11 cellular contexts compared by ENCODE assay signal in genomic region chr9:121340676-121341392, GRCh38. TPM values are rescaled to one million over a fixed set of nuclear protein-coding genes. Genes with fewer than 3 reads are reported as not detected.
DNase-seq lines count a peak whose midpoint lies in the region; ATAC-seq, FAIRE-seq and TF ChIP-seq lines count a peak whose summit lies in the region.
"Had no signal": no experiment of that assay in that cellular context is flagged by ENCODE, and none has a peak within 500 bp of the region (broad histone marks: within the 10 kb centered on the region; RNA-seq: fewer than 3 reads in every experiment).

No MANE protein-coding gene starts in this region.

- no peak overlapping the region for H2BK15ac ChIP-seq in mesendoderm (replicated peaks; ENCODE audit: low read depth)

- no peak overlapping the region for H3K4me2 ChIP-seq in mesendoderm (ENCODE audit: low read length)

- no CpG with 5 or more reads among the region's 6 CpGs for WGBS in mesendoderm (ENCODE audit: extremely low coverage, insufficient coverage, low lambda C conversion rate)

- H3K4ac ChIP-seq in mesendoderm (ENCODE audit: low read depth, low read length) = no peak overlapping the region

- no peaks in the 10 kb centered on the region for H3K27me3 ChIP-seq in mesendoderm (ENCODE audit: insufficient read depth, low read length, poor library complexity)

- no peak overlapping the region for H4K5ac ChIP-seq in mesendoderm (ENCODE audit: low read length)

- peak; percentile 93 for ATAC-seq in GM21390 (IDR thresholded peaks at IDR 0.05; ENCODE audit: unreplicated experiment)
- peak; percentile 87 for ATAC-seq in HG03342 (IDR thresholded peaks at IDR 0.05; ENCODE audit: unreplicated experiment)
- ATAC-seq in GM19395 (IDR thresholded peaks at IDR 0.05; ENCODE audit: unreplicated experiment) = no peak

- H3K79me1 ChIP-seq in mesendoderm (ENCODE audit: low read length) = no peaks in the 10 kb centered on the region

- H3K79me2 ChIP-seq in mesendoderm (ENCODE audit: control insufficient read depth, insufficient read depth, low read length) = no peaks in the 10 kb centered on the region

- DNase-seq in GM18507 (ENCODE audit: extremely low spot score, insufficient read length, low read depth) (no peak), mesendoderm (peak; percentile 25), kidney (no peak), DMS153 (lab: John Stamatoyannopoulos, UW) (no peak)
- DNase-seq in activated CD4-positive, CD25-positive, alpha-beta regulatory T cell (lab: John Stamatoyannopoulos, UW) = no peak
- DNase-seq: activated naive CD4-positive, alpha-beta T cell treated with anti-CD3 and anti-CD28 coated beads, Interleukin-2, amount 10 ng/mL, durations not matched to agents 7 days and 5 days; dermis blood vessel endothelial cell; SHP77 had no signal

- intact Hi-C loops in kidney (cut with DNase I) = no loop called here

- H4K8ac ChIP-seq in mesendoderm (ENCODE audit: low read depth, low read length) = no peak overlapping the region

- no peak overlapping the region for H3K4me3 ChIP-seq in mesendoderm (ENCODE audit: low read length)
- no peak overlapping the region for H3K4me3 ChIP-seq in kidney (ENCODE audit: low read length in 2 of 2)

- H3K23ac ChIP-seq in mesendoderm (ENCODE audit: low read length) = no peak overlapping the region

- no peak overlapping the region for H2AK5ac ChIP-seq in mesendoderm (ENCODE audit: low read length)

- no peaks in the 10 kb centered on the region for H3K9me3 ChIP-seq in kidney (ENCODE audit: control insufficient read depth in 1 of 2, low read length in 2 of 2)

- H3K9ac ChIP-seq in mesendoderm (ENCODE audit: low read length) (no peak overlapping the region), kidney (ENCODE audit: low read length in 2 of 2) (no peak overlapping the region)

- H2BK5ac ChIP-seq in mesendoderm (ENCODE audit: low read length) = no peak overlapping the region

- H3K4me1 ChIP-seq in mesendoderm (ENCODE audit: control insufficient read depth, low read depth, low read length) = no peaks in the 10 kb centered on the region
- H3K4me1 ChIP-seq in kidney (ENCODE audit: control insufficient read depth in 1 of 2, insufficient read depth in 1 of 2, low read depth in 1 of 2, low read length in 2 of 2) = no peaks in the 10 kb centered on the region

- H3K36me3 ChIP-seq in mesendoderm (ENCODE audit: control insufficient read depth, insufficient read depth, low read length) (no peaks in the 10 kb centered on the region), kidney (ENCODE audit: control insufficient read depth in 1 of 2, insufficient read depth in 2 of 2, low read length in 2 of 2) (peaks cover 16 to 33% of the 10 kb centered on the region in 2 donors)

- H3K27ac ChIP-seq in mesendoderm (ENCODE audit: low read depth, low read length) (no peak overlapping the region), kidney (ENCODE audit: low read depth in 2 of 2, low read length in 2 of 2) (no peak overlapping the region)

- no peak overlapping the region for H3K18ac ChIP-seq in mesendoderm (ENCODE audit: low read length)

- peak; percentile 46 for FAIRE-seq in GM18507 (lab: Jason Lieb, UNC)
- FAIRE-seq in kidney (lab: Jason Lieb, UNC) = no peak

- H3K56ac ChIP-seq in mesendoderm (ENCODE audit: low read length) = no peak overlapping the region

- H2BK120ac ChIP-seq in mesendoderm (ENCODE audit: low read depth, low read length) = no peak overlapping the region

- TF ChIP-seq CTCF in kidney (IDR thresholded peaks at IDR 0.05; ENCODE audit: borderline replicate concordance, extremely low read depth, insufficient read depth) = no peak

RNA-seq across cellular contexts. Expression of gene STOM, which starts 29.2 kb away (rescaled TPM):
- 23.0 TPM for polyA plus RNA-seq in mesendoderm (2013, experiment 1 of 2)
- 22.2 TPM for polyA plus RNA-seq in mesendoderm (2013, experiment 2 of 2)
- 229 TPM for total RNA-seq in kidney
- polyA plus RNA-seq in kidney (ENCODE audit: insufficient read depth, low read depth, low replicate concordance) = 165 TPM
